In genomic region chr1:58968360-58968952, GRCh38 we compare ENCODE assay signal across 8 cellular contexts.
DNase-seq lines count a peak whose midpoint lies in the region; ATAC-seq and TF ChIP-seq lines count a peak whose summit lies in the region.

No MANE protein-coding gene starts in this region.

- H3K4me1 ChIP-seq in Peyer's patch (peaks cover 6 to 35% (median 18%) of the 10 kb centered on the region in 4 donors), muscle layer of duodenum (ENCODE audit: control insufficient read depth in 1 of 2, insufficient read depth in 2 of 2, low read length in 2 of 2) (peaks cover 6 to 11% of the 10 kb centered on the region in 2 donors)

- no peak overlapping the region for H3K4me3 ChIP-seq in Peyer's patch
- H3K4me3 ChIP-seq in dorsolateral prefrontal cortex: no peak overlapping the region
- no peak overlapping the region for H3K4me3 ChIP-seq in muscle layer of duodenum (ENCODE audit: low read depth in 1 of 2, low read length in 2 of 2)

- no peaks in the 10 kb centered on the region for H3K9me3 Mint-ChIP-seq in activated T-cell treated with anti-CD3 and anti-CD28 coated beads, Interleukin-2, amount 50 U/mL, for 4 hours

- H3K27me3 Mint-ChIP-seq in activated T-cell treated with anti-CD3 and anti-CD28 coated beads, Interleukin-2, amount 50 U/mL, for 4 hours (ENCODE audit: low read depth): no peaks in the 10 kb centered on the region

- intact Hi-C loops in dorsolateral prefrontal cortex (cut with DNase I): no loop called here

- ATAC-seq in activated T-cell treated with anti-CD3 and anti-CD28 coated beads, Interleukin-2, amount 50 U/mL, for 4 hours: peak; percentile 55 to 70
- peak; percentile 84 for ATAC-seq in HG02938 (IDR thresholded peaks at IDR 0.05; ENCODE audit: unreplicated experiment)

- no peak for TF ChIP-seq CTCF in Peyer's patch (IDR thresholded peaks at IDR 0.05)
- TF ChIP-seq CTCF in dorsolateral prefrontal cortex (IDR thresholded peaks at IDR 0.05 in 54 of 56, conservative IDR thresholded peaks at IDR 0.05 in 2 of 56; ENCODE audit: low read depth in 1 of 56, partially characterized antibody in 56 of 56): no peak

- H3K27ac ChIP-seq in Peyer's patch (peak overlapping the region; percentile 79 to 86 (median 82)), dorsolateral prefrontal cortex (peak overlapping the region in 31 of 59 donors; percentile 14 to 80 (median 49)), muscle layer of duodenum (ENCODE audit: low read length) (peak overlapping the region; percentile 77)

- TF ChIP-seq POLR2A in Peyer's patch (IDR thresholded peaks at IDR 0.05): no peak

- no peak for DNase-seq in activated T-cell treated with anti-CD3 and anti-CD28 coated beads, Interleukin-2, amount 50 U/mL, for 4 hours
- DNase-seq in activated T-cell treated with anti-CD3 and anti-CD28 coated beads for 4 hours: no peak
- peak in 2 of 3 donors; percentile 66 to 85 for DNase-seq in Peyer's patch
- DNase-seq in dorsolateral prefrontal cortex: peak in 2 of 10 donors; percentile 12 to 42
- no peak for DNase-seq in occipital lobe (lab: John Stamatoyannopoulos, UW)
- no peak for DNase-seq in NCI-H1436 (lab: John Stamatoyannopoulos, UW)

- H3K27me3 ChIP-seq in Peyer's patch (no peaks in the 10 kb centered on the region), dorsolateral prefrontal cortex (no peaks in the 10 kb centered on the region), muscle layer of duodenum (ENCODE audit: low read depth, low read length) (no peaks in the 10 kb centered on the region)

- peaks cover 37% of the 10 kb centered on the region for H3K4me1 Mint-ChIP-seq in activated T-cell treated with anti-CD3 and anti-CD28 coated beads, Interleukin-2, amount 50 U/mL, for 4 hours (ENCODE audit: low read depth)

- H3K36me3 Mint-ChIP-seq in activated T-cell treated with anti-CD3 and anti-CD28 coated beads, Interleukin-2, amount 50 U/mL, for 4 hours (ENCODE audit: insufficient read depth): no peaks in the 10 kb centered on the region

- no peaks in the 10 kb centered on the region for H3K36me3 ChIP-seq in Peyer's patch
- no peaks in the 10 kb centered on the region for H3K36me3 ChIP-seq in muscle layer of duodenum (ENCODE audit: control insufficient read depth in 1 of 2, insufficient read depth in 2 of 2, low read length in 2 of 2)

- H3K4me3 Mint-ChIP-seq in activated T-cell treated with anti-CD3 and anti-CD28 coated beads, Interleukin-2, amount 50 U/mL, for 4 hours: peak overlapping the region; percentile 16

- H3K9me3 ChIP-seq in Peyer's patch (no peaks in the 10 kb centered on the region), muscle layer of duodenum (ENCODE audit: control insufficient read depth in 1 of 2, low read length in 2 of 2) (no peaks in the 10 kb centered on the region)

Comparison
In these comparisons a context has a peak if more than half of its experiments do, and no peak if none do; other contexts are left out.
1. DNase-seq: peak in Peyer's patch (2 of 3); none in activated T-cell treated with anti-CD3 and anti-CD28 coated beads, Interleukin-2, amount 50 U/mL, for 4 hours (single experiment), activated T-cell treated with anti-CD3 and anti-CD28 coated beads for 4 hours (single experiment), occipital lobe (single experiment) and NCI-H1436 (single experiment).
2. Peak in every context shown above with its lines, with median percentiles within 50 percentile points of each other: H3K27ac ChIP-seq.